In the genomic region with DNA sequence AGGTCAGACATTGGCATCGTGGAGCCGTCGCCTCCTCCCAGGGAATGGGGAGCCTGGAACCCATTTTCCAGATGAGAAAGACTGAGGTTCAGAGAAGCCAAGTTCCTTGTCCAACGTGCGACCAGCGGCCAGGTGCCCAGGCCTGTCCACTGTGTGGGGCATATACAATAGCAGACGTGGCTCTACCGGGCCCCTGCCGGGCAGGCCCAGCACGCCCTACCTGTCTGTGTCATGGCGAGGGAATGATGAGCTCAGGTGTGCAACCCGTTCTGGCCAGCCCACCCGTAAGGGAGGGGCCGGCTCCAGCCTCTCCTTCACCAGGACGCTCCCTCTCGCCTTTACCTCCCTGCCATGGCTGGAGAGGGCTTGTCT, we compare ENCODE assay signal across 9 cellular contexts. TPM values are rescaled to one million over a fixed set of nuclear protein-coding genes. Genes with fewer than 3 reads are reported as not detected.
A peak's percentile ranks its signal among the peaks of the same experiment; 100 is the strongest.
DNase-seq lines count a peak whose midpoint lies in the region; ATAC-seq and TF ChIP-seq lines count a peak whose summit lies in the region.
"Had no signal": no experiment of that assay in that cellular context is flagged by ENCODE, and none has a peak within 500 bp of the region (broad histone marks: within the 10 kb centered on the region; RNA-seq: fewer than 3 reads in every experiment).

No MANE protein-coding gene starts in this region.

- no peak for DNase-seq in Right ventricle myocardium inferior (ENCODE audit: missing footprints)
- no peak for DNase-seq in left cardiac atrium
- DNase-seq in adrenal gland, result no peak
- no peak for DNase-seq in right lobe of liver
- DNase-seq in upper lobe of right lung, result no peak
- DNase-seq in middle frontal gyrus (ENCODE audit: extremely low spot score, low spot score), result no peak
- no peak for DNase-seq in nucleus accumbens (lab: John Stamatoyannopoulos, UW)
- no peak for DNase-seq in DMS79 (lab: John Stamatoyannopoulos, UW)
- DNase-seq: NCI-H1048 had no signal

- WGBS in adrenal gland, 4 donors, result 41 to 71% (median 63%) methylated on average over 8 to 16 of the region's 16 CpGs
- WGBS in right lobe of liver (ENCODE audit: insufficient coverage, low coverage, low lambda C conversion rate, missing lambda C conversion rate), result 40% methylated on average over 2 of the region's 16 CpGs

- TF ChIP-seq CTCF in adrenal gland (IDR thresholded peaks at IDR 0.05), result no peak
- no peak for TF ChIP-seq CTCF in right lobe of liver (IDR thresholded peaks at IDR 0.05)
- no peak for TF ChIP-seq CTCF in upper lobe of right lung (IDR thresholded peaks at IDR 0.05)

- H3K4me3 ChIP-seq in adrenal gland, result peak overlapping the region in 2 of 4 donors; percentile 9 to 42
- H3K4me3 ChIP-seq in right lobe of liver, result peak overlapping the region; percentile 6 to 27 (median 18)
- peak overlapping the region; percentile 58 for H3K4me3 ChIP-seq in upper lobe of right lung

- intact Hi-C loops in Right ventricle myocardium inferior (cut with DNase I), result no loop called here
- intact Hi-C loops in left cardiac atrium (cut with DNase I), result no loop called here
- intact Hi-C loops in adrenal gland (cut with DNase I), result no loop called here
- intact Hi-C loops in right lobe of liver (cut with DNase I), result no loop called here
- intact Hi-C loops in upper lobe of right lung (cut with DNase I), result no loop called here

- H3K9me3 ChIP-seq in adrenal gland (replicated peaks in 1 of 3) (peaks cover 0 to 4% (median 0%) of the 10 kb centered on the region in 3 donors), right lobe of liver (no peaks in the 10 kb centered on the region), upper lobe of right lung (no peaks in the 10 kb centered on the region)

- peak; percentile 23 for ATAC-seq in Right ventricle myocardium inferior
- no peak for ATAC-seq in left cardiac atrium
- peak in 1 of 4 donors; percentile 14 for ATAC-seq in right lobe of liver
- ATAC-seq in upper lobe of right lung, result peak; percentile 5

- H3K27ac ChIP-seq in adrenal gland (peak overlapping the region; percentile 25 to 84 (median 56)), right lobe of liver (peak overlapping the region in 2 of 3 donors; percentile 29 to 80), upper lobe of right lung (peak overlapping the region; percentile 81)

- TF ChIP-seq POLR2A in adrenal gland (IDR thresholded peaks at IDR 0.05), result no peak
- TF ChIP-seq POLR2A in right lobe of liver (IDR thresholded peaks at IDR 0.05), result no peak

- peaks cover 0 to 18% of the 10 kb centered on the region in 2 donors for H3K4me1 ChIP-seq in adrenal gland (replicated peaks in 1 of 2)
- H3K4me1 ChIP-seq in right lobe of liver, result no peaks in the 10 kb centered on the region
- peaks cover 18% of the 10 kb centered on the region for H3K4me1 ChIP-seq in upper lobe of right lung

- no peaks in the 10 kb centered on the region for H3K36me3 ChIP-seq in adrenal gland (replicated peaks in 1 of 2)
- H3K36me3 ChIP-seq in right lobe of liver, result no peaks in the 10 kb centered on the region
- no peaks in the 10 kb centered on the region for H3K36me3 ChIP-seq in upper lobe of right lung

- no peaks in the 10 kb centered on the region for H3K27me3 ChIP-seq in adrenal gland
- H3K27me3 ChIP-seq in right lobe of liver, result no peaks in the 10 kb centered on the region
- no peaks in the 10 kb centered on the region for H3K27me3 ChIP-seq in upper lobe of right lung

RNA-seq across cellular contexts. Expression of gene GNA15, which starts 0.8 kb away (rescaled TPM):
- total RNA-seq in Right ventricle myocardium inferior (2.9 TPM), left cardiac atrium (1 to 10 TPM; 4.3 to 6.1 TPM), adrenal gland (10 to 100 TPM in 4 of 8 donors, 1 to 10 TPM in 4; 4.4 to 16.3 (median 10.3) TPM), right lobe of liver (1 to 10 TPM in 2 of 6 experiments, under 1 TPM in 4; 0.31 to 3.9 (median 0.83) TPM), upper lobe of right lung (18.6 TPM)
- polyA plus RNA-seq in adrenal gland, result 1 to 10 TPM; 1.6 to 7.3 (median 5.8) TPM

RNA-seq across cellular contexts. Expression of gene S1PR4, which starts 41.9 kb away (rescaled TPM):
- total RNA-seq in Right ventricle myocardium inferior (1.2 TPM), left cardiac atrium (1 to 10 TPM; 1.5 to 1.6 TPM), adrenal gland (1 to 10 TPM in 7 of 8 donors, under 1 TPM in 1; 0.81 to 5.5 (median 2.6) TPM), right lobe of liver (1 to 10 TPM in 3 of 6 experiments, under 1 TPM in 3; 0.53 to 2.2 (median 0.97) TPM), upper lobe of right lung (22.3 TPM)
- 1 to 10 TPM in 2 of 3 donors, not detected in 1; 1.6 to 2.2 TPM for polyA plus RNA-seq in adrenal gland

RNA-seq across cellular contexts. Expression of gene GNA11, which starts 42.5 kb away (rescaled TPM):
- total RNA-seq in Right ventricle myocardium inferior (64.7 TPM), left cardiac atrium (10 to 100 TPM; 55.1 to 64.3 TPM), adrenal gland (10 to 100 TPM; 53.1 to 84.3 (median 64.4) TPM), right lobe of liver (10 to 100 TPM; 19.5 to 28.0 (median 22.4) TPM), upper lobe of right lung (66.3 TPM)
- 10 to 100 TPM; 20.6 to 38.3 (median 35.6) TPM for polyA plus RNA-seq in adrenal gland

RNA-seq across cellular contexts. Expression of gene NCLN, which starts 49.1 kb away (rescaled TPM):
- total RNA-seq in Right ventricle myocardium inferior (23.7 TPM), left cardiac atrium (10 to 100 TPM; 32.8 to 48.9 TPM), adrenal gland (100 to 1,000 TPM in 4 of 8 donors, 10 to 100 TPM in 4; 51.5 to 193 (median 99.4) TPM), right lobe of liver (10 to 100 TPM; 32.0 to 59.9 (median 40.4) TPM), upper lobe of right lung (71.4 TPM)
- 100 to 1,000 TPM in 1 of 3 donors, 10 to 100 TPM in 2; 57.6 to 127 (median 93.6) TPM for polyA plus RNA-seq in adrenal gland

Comparison
In these comparisons a context has a peak if more than half of its experiments do, and no peak if none do; other contexts are left out.
1. ATAC-seq: peak in Right ventricle myocardium inferior (single experiment) and upper lobe of right lung (single experiment); none in left cardiac atrium (0 of 2).
2. Peak in every context shown above with its lines, with median percentiles within 50 percentile points of each other: H3K27ac ChIP-seq.